ENCODE assay signal across 1 cellular context in genomic region chr1:52054496-52055065, GRCh38.
TF ChIP-seq lines count a peak whose summit lies in the region.

No MANE protein-coding gene starts in this region.

TF ChIP-seq in HepG2, 621 proteins besides CTCF, POLR2A, EP300 and RAD21 (continued from another document):
- no peak for TF ChIP-seq ELF4 (CRISPR knock-in tag; IDR thresholded peaks at IDR 0.05; ENCODE audit: borderline replicate concordance)
- 0 out of 2 replicates have a peak, but pooled peaks have one; percentile 45 for TF ChIP-seq NCOA1 (CRISPR knock-in tag; IDR thresholded peaks at IDR 0.05)
- peak; percentile 9 for TF ChIP-seq ZNF781 (CRISPR knock-in tag; IDR thresholded peaks at IDR 0.05; ENCODE audit: borderline replicate concordance, not compliant biosample characterization)
- TF ChIP-seq MZF1 (CRISPR knock-in tag; IDR thresholded peaks at IDR 0.05; ENCODE audit: borderline replicate concordance), result no peak
